Comparison of ENCODE assay signal across 10 cellular contexts in genomic region chr13:99258946-99259345, GRCh38. TPM values are rescaled to one million over a fixed set of nuclear protein-coding genes. Genes with fewer than 3 reads are reported as not detected.
DNase-seq lines count a peak whose midpoint lies in the region; ATAC-seq and TF ChIP-seq lines count a peak whose summit lies in the region.
"Had no signal": no experiment of that assay in that cellular context is flagged by ENCODE, and none has a peak within 500 bp of the region (broad histone marks: within the 10 kb centered on the region; RNA-seq: fewer than 3 reads in every experiment).

No MANE protein-coding gene starts in this region.

- peaks cover 16% of the 10 kb centered on the region for H3K36me3 ChIP-seq in effector memory CD4-positive, alpha-beta T cell (ENCODE audit: control insufficient read depth, insufficient read depth, low read length)

- peaks cover 14% of the 10 kb centered on the region for H3K36me3 Mint-ChIP-seq in nephron progenitor cell (ENCODE audit: low read depth)

- H3K4me1 Mint-ChIP-seq in nephron progenitor cell: peaks cover 18% of the 10 kb centered on the region

- H3K27me3 Mint-ChIP-seq in nephron progenitor cell (ENCODE audit: low read depth, poor library complexity): no peaks in the 10 kb centered on the region

- no peak overlapping the region for H3K27ac Mint-ChIP-seq in nephron progenitor cell

- TF ChIP-seq CTCF in HL-60 (IDR thresholded peaks at IDR 0.05; ENCODE audit: insufficient read depth, low read length): no peak
- TF ChIP-seq CTCF in nephron progenitor cell (IDR thresholded peaks at IDR 0.05): no peak

- ATAC-seq in GM18505 (IDR thresholded peaks at IDR 0.05; ENCODE audit: unreplicated experiment) (peak; percentile 53), GM21529 (IDR thresholded peaks at IDR 0.05; ENCODE audit: unreplicated experiment) (peak; percentile 65)

- no peak for TF ChIP-seq POLR2A in GM18505 (IDR thresholded peaks at IDR 0.05; ENCODE audit: borderline replicate concordance, extremely low read depth, insufficient read depth, insufficient read length)

- DNase-seq in HL-60 (ENCODE audit: low read depth in 1 of 2, low spot score in 1 of 2) (no peak), ureter (ENCODE audit: low spot score) (no peak), nephron progenitor cell (no peak)
- no peak for DNase-seq in effector memory CD4-positive, alpha-beta T cell
- no peak for DNase-seq in stimulated activated CD4-positive, alpha-beta T cell treated with anti-CD3 and anti-CD28 coated beads, Interleukin-4, amount 100 ng/mL, for 4 hours
- no peak for DNase-seq in stimulated activated CD4-positive, alpha-beta T cell treated with anti-CD3 and anti-CD28 coated beads, Interleukin-15, amount 100 ng/mL, for 24 hours
- DNase-seq: NCI-H1417 had no signal

- no peak overlapping the region for H3K4me3 Mint-ChIP-seq in nephron progenitor cell

- no peaks in the 10 kb centered on the region for H3K27me3 ChIP-seq in HL-60 (ENCODE audit: insufficient read depth, poor library complexity, severe bottlenecking)
- H3K27me3 ChIP-seq in effector memory CD4-positive, alpha-beta T cell (replicated peaks; ENCODE audit: control insufficient read depth, insufficient read depth, low read length, poor library complexity, severe bottlenecking): no peaks in the 10 kb centered on the region

- no peaks in the 10 kb centered on the region for H3K9me3 Mint-ChIP-seq in nephron progenitor cell

- H3K27ac ChIP-seq in HL-60 (replicated peaks): 0 out of 2 replicates have a peak overlapping the region, but pooled peaks have one; percentile 0
- peak overlapping the region; percentile 65 for H3K27ac ChIP-seq in effector memory CD4-positive, alpha-beta T cell (ENCODE audit: insufficient read depth, low read length, poor library complexity, severe bottlenecking)

- peaks cover 18% of the 10 kb centered on the region for H3K4me1 ChIP-seq in effector memory CD4-positive, alpha-beta T cell (ENCODE audit: control insufficient read depth, insufficient read depth, low read length, poor library complexity, severe bottlenecking)

- H3K9me3 ChIP-seq in effector memory CD4-positive, alpha-beta T cell (ENCODE audit: control insufficient read depth, low read length): no peaks in the 10 kb centered on the region

- H3K4me3 ChIP-seq in HL-60 (replicated peaks; ENCODE audit: insufficient read depth, low read length): no peak overlapping the region
- H3K4me3 ChIP-seq in effector memory CD4-positive, alpha-beta T cell (ENCODE audit: insufficient read depth, low read depth, low read length, poor library complexity, severe bottlenecking): peak overlapping the region; percentile 63

RNA-seq across cellular contexts. Expression of gene GPR18, which starts 0.8 kb away (rescaled TPM):
- total RNA-seq in ureter: 0.26 TPM
- total RNA-seq: fibroblast of lung had no signal

RNA-seq across cellular contexts. Expression of gene GPR183, which starts 48.3 kb away (rescaled TPM):
- total RNA-seq in ureter: 5.4 TPM
- total RNA-seq: fibroblast of lung had no signal

RNA-seq across cellular contexts. Expression of gene UBAC2, which starts 58.3 kb away (rescaled TPM):
- total RNA-seq in ureter: 55.9 TPM
